In genomic region chr9:73121375-73121935, GRCh38 we compare ENCODE assay signal across 23 cellular contexts. TPM values are rescaled to one million over a fixed set of nuclear protein-coding genes. Genes with fewer than 3 reads are reported as not detected.
A peak's percentile ranks its signal among the peaks of the same experiment; 100 is the strongest.
DNase-seq lines count a peak whose midpoint lies in the region; ATAC-seq, FAIRE-seq and TF ChIP-seq lines count a peak whose summit lies in the region.
"Had no signal": no experiment of that assay in that cellular context is flagged by ENCODE, and none has a peak within 500 bp of the region (broad histone marks: within the 10 kb centered on the region; RNA-seq: fewer than 3 reads in every experiment).

No MANE protein-coding gene starts in this region.

- H3K27ac ChIP-seq in esophagus squamous epithelium (peak overlapping the region in 3 of 4 donors; percentile 22 to 54 (median 26)), neutrophil (peak overlapping the region; percentile 42)
- H3K27ac ChIP-seq: C4-2B, SK-N-MC had no signal

- no peak for FAIRE-seq in bronchial epithelial cell (lab: Jason Lieb, UNC)

- TF ChIP-seq CTCF in bronchial epithelial cell (IDR thresholded peaks at IDR 0.05; ENCODE audit: insufficient read depth, low read length, severe bottlenecking) = no peak
- no peak for TF ChIP-seq CTCF in esophagus squamous epithelium (IDR thresholded peaks at IDR 0.05)
- no peak for TF ChIP-seq CTCF in neutrophil (IDR thresholded peaks at IDR 0.05)

- ATAC-seq in HG02840 (IDR thresholded peaks at IDR 0.05; ENCODE audit: low FRiP score, unreplicated experiment) = no peak
- no peak for ATAC-seq in GM19351 (IDR thresholded peaks at IDR 0.05; ENCODE audit: unreplicated experiment)
- ATAC-seq in GM21529 (IDR thresholded peaks at IDR 0.05; ENCODE audit: unreplicated experiment) = no peak
- ATAC-seq: CD8-positive, alpha-beta T cell; HCT116; Panc1 had no signal

- H3K27me3 ChIP-seq in bronchial epithelial cell (ENCODE audit: control insufficient read depth, insufficient read depth, low read length) (no peaks in the 10 kb centered on the region), esophagus squamous epithelium (no peaks in the 10 kb centered on the region), neutrophil (no peaks in the 10 kb centered on the region)

- no peaks in the 10 kb centered on the region for H3K9me3 ChIP-seq in esophagus squamous epithelium
- H3K9me3 ChIP-seq in neutrophil = no peaks in the 10 kb centered on the region
- H3K9me3 ChIP-seq: Caco-2 had no signal

- WGBS in esophagus squamous epithelium, 2 donors = 29 to 33% methylated on average over 1 of the region's 1 CpG

- H3K4me3 ChIP-seq in bronchial epithelial cell (ENCODE audit: low read depth, low read length) = no peak overlapping the region
- no peak overlapping the region for H3K4me3 ChIP-seq in esophagus squamous epithelium
- H3K4me3 ChIP-seq in neutrophil (ENCODE audit: low read depth in 1 of 2, low read length in 1 of 2) = no peak overlapping the region
- H3K4me3 ChIP-seq: SK-N-MC had no signal

- TF ChIP-seq POLR2A in esophagus squamous epithelium (IDR thresholded peaks at IDR 0.05) = no peak

- intact Hi-C loops in esophagus squamous epithelium (cut with DNase I) = no loop called here

- DNase-seq in M059J (ENCODE audit: low read depth) (peak; percentile 35), bronchial epithelial cell (ENCODE audit: low read depth) (peak; percentile 74), esophagus squamous epithelium (lab: John Stamatoyannopoulos, UW) (no peak)
- DNase-seq: Caco-2; CD8-positive, alpha-beta T cell; NCI-H1092; NCI-H1417 treated with DMSO at 0.1 percent for 48 hours; NCI-H187; NCI-H2081 treated with DMSO at 0.1 percent for 48 hours; NCI-H2171; NCI-H226; NCI-H510A; NCI-H69; SIG-M5 had no signal

- H3K4me1 ChIP-seq in esophagus squamous epithelium = peaks cover 5 to 56% (median 10%) of the 10 kb centered on the region in 3 donors
- H3K4me1 ChIP-seq in neutrophil (ENCODE audit: control insufficient read depth in 1 of 2, insufficient read depth in 1 of 2, low read depth in 1 of 2, low read length in 1 of 2) = peaks cover 23 to 28% of the 10 kb centered on the region in 2 experiments
- H3K4me1 ChIP-seq: Caco-2 had no signal

- H3K36me3 ChIP-seq in bronchial epithelial cell (ENCODE audit: control insufficient read depth, insufficient read depth, low read length) (no peaks in the 10 kb centered on the region), esophagus squamous epithelium (no peaks in the 10 kb centered on the region), neutrophil (no peaks in the 10 kb centered on the region)

RNA-seq across cellular contexts. Expression of gene ANXA1, which starts 30.2 kb away (rescaled TPM):
- total RNA-seq in M059J (2014; rRNA removed; shearing (Covaris generic)) = 608 and 753 TPM in 2 replicates
- total RNA-seq in bronchial epithelial cell (1,561 and 3,061 TPM in 2 replicates), esophagus squamous epithelium (1,000 to 10,000 TPM; 5,313 to 9,451 (median 7,147) TPM)
- total RNA-seq: OCI-LY7 had no signal
